ENCODE assay signal across 2 cellular contexts in the genomic region with DNA sequence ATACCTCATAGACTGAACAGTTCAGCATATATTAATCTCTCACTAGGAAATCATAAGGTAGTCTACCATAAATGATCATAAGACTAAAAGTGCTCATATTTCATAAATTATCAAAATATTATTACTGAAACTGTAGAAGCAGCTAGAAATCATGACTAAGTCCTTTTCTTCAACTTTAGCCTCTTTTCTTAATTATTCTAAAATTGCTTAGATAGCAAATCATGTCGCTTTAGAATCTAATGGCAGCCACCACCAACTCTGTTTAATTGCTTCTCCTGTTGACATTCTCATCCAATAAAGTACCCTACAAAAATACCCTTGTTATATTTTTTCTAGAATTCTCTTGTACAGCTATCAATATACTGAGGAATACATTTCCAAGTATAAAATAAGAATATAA.
TF ChIP-seq lines count a peak whose summit lies in the region.

No MANE protein-coding gene starts in this region.

TF ChIP-seq in K562, 482 proteins besides CTCF, POLR2A, EP300 and RAD21 (continues in another document):
- TF ChIP-seq SMAD2 (IDR thresholded peaks at IDR 0.05; ENCODE audit: low read depth, low read length) (no peak), PHTF2 (CRISPR knock-in tag; IDR thresholded peaks at IDR 0.05) (no peak), ZNF318 (IDR thresholded peaks at IDR 0.05; ENCODE audit: borderline replicate concordance in 1 of 2, low read depth in 1 of 2) (no peak), C11orf30 (IDR thresholded peaks at IDR 0.05; ENCODE audit: low read depth) (peak; percentile 69), ETS2 (tag; IDR thresholded peaks at IDR 0.05; ENCODE audit: borderline replicate concordance, poor library complexity, severe bottlenecking) (no peak), TCFL5 (CRISPR knock-in tag; conservative IDR thresholded peaks at IDR 0.05) (no peak), NFE2 (IDR thresholded peaks at IDR 0.05; ENCODE audit: low read depth) (no peak), FOSL1 (tag; conservative IDR thresholded peaks at IDR 0.05) (no peak), ASH1L (IDR thresholded peaks at IDR 0.05; ENCODE audit: borderline replicate concordance, low read depth, partially characterized antibody) (no peak), NCOA1 (IDR thresholded peaks at IDR 0.05; ENCODE audit: low read depth) (no peak), ZNF316 (IDR thresholded peaks at IDR 0.05) (peak; percentile 82), SRSF7 (optimal IDR thresholded peaks at IDR 0.05; ENCODE audit: low read depth, low read length) (no peak), MAFF (IDR thresholded peaks at IDR 0.05; ENCODE audit: low read length) (peak; percentile 50)
- TF ChIP-seq, protein P1, sequence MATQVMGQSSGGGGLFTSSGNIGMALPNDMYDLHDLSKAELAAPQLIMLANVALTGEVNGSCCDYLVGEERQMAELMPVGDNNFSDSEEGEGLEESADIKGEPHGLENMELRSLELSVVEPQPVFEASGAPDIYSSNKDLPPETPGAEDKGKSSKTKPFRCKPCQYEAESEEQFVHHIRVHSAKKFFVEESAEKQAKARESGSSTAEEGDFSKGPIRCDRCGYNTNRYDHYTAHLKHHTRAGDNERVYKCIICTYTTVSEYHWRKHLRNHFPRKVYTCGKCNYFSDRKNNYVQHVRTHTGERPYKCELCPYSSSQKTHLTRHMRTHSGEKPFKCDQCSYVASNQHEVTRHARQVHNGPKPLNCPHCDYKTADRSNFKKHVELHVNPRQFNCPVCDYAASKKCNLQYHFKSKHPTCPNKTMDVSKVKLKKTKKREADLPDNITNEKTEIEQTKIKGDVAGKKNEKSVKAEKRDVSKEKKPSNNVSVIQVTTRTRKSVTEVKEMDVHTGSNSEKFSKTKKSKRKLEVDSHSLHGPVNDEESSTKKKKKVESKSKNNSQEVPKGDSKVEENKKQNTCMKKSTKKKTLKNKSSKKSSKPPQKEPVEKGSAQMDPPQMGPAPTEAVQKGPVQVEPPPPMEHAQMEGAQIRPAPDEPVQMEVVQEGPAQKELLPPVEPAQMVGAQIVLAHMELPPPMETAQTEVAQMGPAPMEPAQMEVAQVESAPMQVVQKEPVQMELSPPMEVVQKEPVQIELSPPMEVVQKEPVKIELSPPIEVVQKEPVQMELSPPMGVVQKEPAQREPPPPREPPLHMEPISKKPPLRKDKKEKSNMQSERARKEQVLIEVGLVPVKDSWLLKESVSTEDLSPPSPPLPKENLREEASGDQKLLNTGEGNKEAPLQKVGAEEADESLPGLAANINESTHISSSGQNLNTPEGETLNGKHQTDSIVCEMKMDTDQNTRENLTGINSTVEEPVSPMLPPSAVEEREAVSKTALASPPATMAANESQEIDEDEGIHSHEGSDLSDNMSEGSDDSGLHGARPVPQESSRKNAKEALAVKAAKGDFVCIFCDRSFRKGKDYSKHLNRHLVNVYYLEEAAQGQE (CRISPR knock-in tag; IDR thresholded peaks at IDR 0.05; ENCODE audit: low read depth), result no peak

TF ChIP-seq in HepG2, 621 proteins besides CTCF, POLR2A, EP300 and RAD21:
- TF ChIP-seq MAFF (IDR thresholded peaks at IDR 0.05; ENCODE audit: low read depth, low read length) (peak; percentile 57; the same call in 1 of the 2 replicates), JARID2 (CRISPR knock-in tag; IDR thresholded peaks at IDR 0.05; ENCODE audit: insufficient replicate concordance) (no peak), ZNF878 (CRISPR knock-in tag; IDR thresholded peaks at IDR 0.05) (no peak), MAFK (conservative IDR thresholded peaks at IDR 0.05 in 1 of 2, IDR thresholded peaks at IDR 0.05 in 1 of 2; ENCODE audit: low read length in 2 of 2) (peak; percentile 55 to 65; a peak in 2 of 4 replicates)
